Comparison of ENCODE assay signal across 1 cellular context in genomic region chr15:98983333-98983732, GRCh38.
TF ChIP-seq lines count a peak whose summit lies in the region.

No MANE protein-coding gene starts in this region.

TF ChIP-seq in HEK293, 187 proteins besides CTCF, POLR2A, EP300 and RAD21 (continued from another document and continues in another):
- no peak for TF ChIP-seq ZNF398 (tag by site-specific recombination; IDR thresholded peaks at IDR 0.05)
- no peak for TF ChIP-seq ZNF433 (tag by site-specific recombination; IDR thresholded peaks at IDR 0.05; ENCODE audit: low read depth)
- no peak for TF ChIP-seq ZNF830 (tag by site-specific recombination; IDR thresholded peaks at IDR 0.05; ENCODE audit: low read depth)
- TF ChIP-seq ZNF600 (tag by site-specific recombination; IDR thresholded peaks at IDR 0.05) = no peak
- peak; percentile 52; the same call in 1 of the 2 replicates for TF ChIP-seq OSR2 (tag by site-specific recombination; IDR thresholded peaks at IDR 0.05)
- TF ChIP-seq ZSCAN4 (tag by site-specific recombination; IDR thresholded peaks at IDR 0.05) = no peak
- TF ChIP-seq ZNF16 (tag by site-specific recombination; IDR thresholded peaks at IDR 0.05; ENCODE audit: low read depth) = no peak
- 0 out of 2 replicates have a peak, but pooled peaks have one; percentile 19 for TF ChIP-seq ZNF2 (tag by site-specific recombination; IDR thresholded peaks at IDR 0.05)
- TF ChIP-seq PRDM1 (tag by site-specific recombination; IDR thresholded peaks at IDR 0.05) = no peak
- TF ChIP-seq ZNF133 (tag by site-specific recombination; IDR thresholded peaks at IDR 0.05) = no peak
- no peak for TF ChIP-seq ZNF707 (tag by site-specific recombination; IDR thresholded peaks at IDR 0.05)
- TF ChIP-seq MZF1 (tag by site-specific recombination; IDR thresholded peaks at IDR 0.05; ENCODE audit: borderline replicate concordance) = no peak
- TF ChIP-seq ZNF660 (tag by site-specific recombination; IDR thresholded peaks at IDR 0.05) = peak; percentile 68; the same call in 1 of the 2 replicates
- TF ChIP-seq KLF1 (tag by site-specific recombination; IDR thresholded peaks at IDR 0.05) = 0 out of 2 replicates have a peak, but pooled peaks have one; percentile 39
- 0 out of 2 replicates have a peak, but pooled peaks have one; percentile 22 for TF ChIP-seq GLIS1 (tag by site-specific recombination; IDR thresholded peaks at IDR 0.05)
- no peak for TF ChIP-seq ZNF169 (tag by site-specific recombination; IDR thresholded peaks at IDR 0.05)
- TF ChIP-seq WT1 (tag by site-specific recombination; IDR thresholded peaks at IDR 0.05) = no peak
- TF ChIP-seq GFI1B (tag by site-specific recombination; IDR thresholded peaks at IDR 0.05) = no peak
- TF ChIP-seq ZNF132 (tag by site-specific recombination; IDR thresholded peaks at IDR 0.05; ENCODE audit: borderline replicate concordance) = no peak
- TF ChIP-seq ZNF571 (tag by site-specific recombination; IDR thresholded peaks at IDR 0.05) = no peak
- no peak for TF ChIP-seq ZNF292 (tag by site-specific recombination; IDR thresholded peaks at IDR 0.05; ENCODE audit: borderline replicate concordance, low read depth)
- no peak for TF ChIP-seq GLI4 (tag by site-specific recombination; IDR thresholded peaks at IDR 0.05)
- no peak for TF ChIP-seq ZNF148 (tag by site-specific recombination; IDR thresholded peaks at IDR 0.05; ENCODE audit: borderline replicate concordance)
- no peak for TF ChIP-seq SALL2 (tag by site-specific recombination; IDR thresholded peaks at IDR 0.05; ENCODE audit: borderline replicate concordance)
- peak; percentile 77 for TF ChIP-seq HIC1 (tag by site-specific recombination; IDR thresholded peaks at IDR 0.05)
- TF ChIP-seq ZBTB20 (tag by site-specific recombination; IDR thresholded peaks at IDR 0.05) = no peak
- TF ChIP-seq ZNF114 (tag by site-specific recombination; IDR thresholded peaks at IDR 0.05) = no peak
- no peak for TF ChIP-seq KLF16 (tag by site-specific recombination; IDR thresholded peaks at IDR 0.05)
- TF ChIP-seq SP3 (tag by site-specific recombination; IDR thresholded peaks at IDR 0.05) = no peak
- TF ChIP-seq KLF10 (tag by site-specific recombination; IDR thresholded peaks at IDR 0.05) = peak; percentile 71
- no peak for TF ChIP-seq ZNF776 (tag by site-specific recombination; IDR thresholded peaks at IDR 0.05; ENCODE audit: borderline replicate concordance)
- TF ChIP-seq ZNF223 (tag by site-specific recombination; IDR thresholded peaks at IDR 0.05) = no peak
- peak; percentile 78 for TF ChIP-seq ZNF366 (tag by site-specific recombination; conservative IDR thresholded peaks at IDR 0.05)
- TF ChIP-seq ZNF596 (tag by site-specific recombination; IDR thresholded peaks at IDR 0.05) = no peak
- peak; percentile 96 for TF ChIP-seq ZNF629 (tag by site-specific recombination; IDR thresholded peaks at IDR 0.05)
- no peak for TF ChIP-seq ZBTB44 (tag by site-specific recombination; IDR thresholded peaks at IDR 0.05)
- no peak for TF ChIP-seq ZNF280C (tag by site-specific recombination; IDR thresholded peaks at IDR 0.05)
- TF ChIP-seq ZNF677 (tag by site-specific recombination; IDR thresholded peaks at IDR 0.05) = no peak
- TF ChIP-seq ZNF221 (tag by site-specific recombination; IDR thresholded peaks at IDR 0.05; ENCODE audit: borderline replicate concordance) = no peak
- TF ChIP-seq PATZ1 (tag by site-specific recombination; IDR thresholded peaks at IDR 0.05) = peak; percentile 50; the same call in 1 of the 2 replicates
- no peak for TF ChIP-seq ZNF302 (tag by site-specific recombination; IDR thresholded peaks at IDR 0.05; ENCODE audit: low read depth)
- no peak for TF ChIP-seq ZNF701 (tag by site-specific recombination; IDR thresholded peaks at IDR 0.05)
- peak; percentile 87 for TF ChIP-seq ZEB2 (tag by site-specific recombination; IDR thresholded peaks at IDR 0.05)
- TF ChIP-seq SP2 (tag by site-specific recombination; IDR thresholded peaks at IDR 0.05) = no peak
- no peak for TF ChIP-seq OVOL3 (tag by site-specific recombination; IDR thresholded peaks at IDR 0.05)
- TF ChIP-seq HOXC10 (CRISPR knock-in tag; IDR thresholded peaks at IDR 0.05) = no peak
- no peak for TF ChIP-seq ZNF654 (tag by site-specific recombination; IDR thresholded peaks at IDR 0.05; ENCODE audit: low read depth)
- TF ChIP-seq ZNF670 (tag by site-specific recombination; IDR thresholded peaks at IDR 0.05; ENCODE audit: low read depth) = no peak
- no peak for TF ChIP-seq ZNF121 (tag by site-specific recombination; IDR thresholded peaks at IDR 0.05)
- no peak for TF ChIP-seq ZFP41 (tag by site-specific recombination; IDR thresholded peaks at IDR 0.05; ENCODE audit: borderline replicate concordance)
- TF ChIP-seq ZBTB1 (tag by site-specific recombination; IDR thresholded peaks at IDR 0.05) = no peak
- no peak for TF ChIP-seq AEBP2 (tag by site-specific recombination; IDR thresholded peaks at IDR 0.05; ENCODE audit: borderline replicate concordance)
- TF ChIP-seq ZNF146 (tag by site-specific recombination; IDR thresholded peaks at IDR 0.05) = no peak; the same call in 1 of the 2 replicates
- no peak for TF ChIP-seq MEIS1 (CRISPR knock-in tag; IDR thresholded peaks at IDR 0.05; ENCODE audit: borderline replicate concordance)
- TF ChIP-seq ZNF610 (tag by site-specific recombination; IDR thresholded peaks at IDR 0.05; ENCODE audit: borderline replicate concordance) = no peak
- TF ChIP-seq ZNF549 (tag by site-specific recombination; IDR thresholded peaks at IDR 0.05) = no peak
- peak; percentile 40; the same call in 1 of the 2 replicates for TF ChIP-seq FEZF1 (tag by site-specific recombination; IDR thresholded peaks at IDR 0.05)
- no peak for TF ChIP-seq ZNF174 (tag by site-specific recombination; IDR thresholded peaks at IDR 0.05)
- no peak for TF ChIP-seq ZNF311 (tag by site-specific recombination; IDR thresholded peaks at IDR 0.05; ENCODE audit: borderline replicate concordance)
- TF ChIP-seq ZNF561 (tag by site-specific recombination; IDR thresholded peaks at IDR 0.05; ENCODE audit: borderline replicate concordance) = no peak
- no peak for TF ChIP-seq ZNF792 (tag by site-specific recombination; IDR thresholded peaks at IDR 0.05)
- no peak for TF ChIP-seq ZNF10 (tag by site-specific recombination; IDR thresholded peaks at IDR 0.05)
